1 cellular context compared by ENCODE assay signal in the genomic region with DNA sequence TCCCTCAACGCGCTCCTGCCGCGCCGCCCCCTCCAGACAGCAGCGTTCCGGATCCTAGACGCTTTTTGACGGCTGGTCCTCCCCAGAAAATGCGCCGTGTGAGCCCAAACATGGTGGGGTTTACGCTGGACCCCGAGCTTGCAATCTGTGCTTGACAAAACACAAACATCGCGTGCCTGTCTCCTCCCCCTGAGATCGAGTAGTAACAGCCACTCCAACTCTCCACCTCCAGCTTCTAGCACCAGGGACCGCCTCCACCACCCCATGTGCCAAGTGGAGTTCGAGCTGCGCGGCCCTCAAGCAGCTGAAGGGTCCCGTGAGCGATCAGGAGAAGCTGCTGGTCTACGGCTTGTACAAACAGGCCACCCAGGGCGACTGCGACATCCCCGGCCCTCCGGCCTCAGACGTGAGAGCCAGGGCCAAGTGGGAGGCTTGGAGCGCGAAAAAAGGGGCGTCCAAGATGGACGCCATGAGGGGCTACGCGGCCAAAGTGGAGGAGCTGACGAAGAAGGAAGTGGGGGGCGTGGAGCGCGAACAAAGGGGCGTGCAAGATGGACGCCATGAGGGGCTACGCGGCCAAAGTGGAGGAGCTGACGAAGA.
TF ChIP-seq lines count a peak whose summit lies in the region.

No MANE protein-coding gene starts in this region.

TF ChIP-seq in HEK293, 187 proteins besides CTCF, POLR2A, EP300 and RAD21 (continued from another document):
- TF ChIP-seq, protein P1, sequence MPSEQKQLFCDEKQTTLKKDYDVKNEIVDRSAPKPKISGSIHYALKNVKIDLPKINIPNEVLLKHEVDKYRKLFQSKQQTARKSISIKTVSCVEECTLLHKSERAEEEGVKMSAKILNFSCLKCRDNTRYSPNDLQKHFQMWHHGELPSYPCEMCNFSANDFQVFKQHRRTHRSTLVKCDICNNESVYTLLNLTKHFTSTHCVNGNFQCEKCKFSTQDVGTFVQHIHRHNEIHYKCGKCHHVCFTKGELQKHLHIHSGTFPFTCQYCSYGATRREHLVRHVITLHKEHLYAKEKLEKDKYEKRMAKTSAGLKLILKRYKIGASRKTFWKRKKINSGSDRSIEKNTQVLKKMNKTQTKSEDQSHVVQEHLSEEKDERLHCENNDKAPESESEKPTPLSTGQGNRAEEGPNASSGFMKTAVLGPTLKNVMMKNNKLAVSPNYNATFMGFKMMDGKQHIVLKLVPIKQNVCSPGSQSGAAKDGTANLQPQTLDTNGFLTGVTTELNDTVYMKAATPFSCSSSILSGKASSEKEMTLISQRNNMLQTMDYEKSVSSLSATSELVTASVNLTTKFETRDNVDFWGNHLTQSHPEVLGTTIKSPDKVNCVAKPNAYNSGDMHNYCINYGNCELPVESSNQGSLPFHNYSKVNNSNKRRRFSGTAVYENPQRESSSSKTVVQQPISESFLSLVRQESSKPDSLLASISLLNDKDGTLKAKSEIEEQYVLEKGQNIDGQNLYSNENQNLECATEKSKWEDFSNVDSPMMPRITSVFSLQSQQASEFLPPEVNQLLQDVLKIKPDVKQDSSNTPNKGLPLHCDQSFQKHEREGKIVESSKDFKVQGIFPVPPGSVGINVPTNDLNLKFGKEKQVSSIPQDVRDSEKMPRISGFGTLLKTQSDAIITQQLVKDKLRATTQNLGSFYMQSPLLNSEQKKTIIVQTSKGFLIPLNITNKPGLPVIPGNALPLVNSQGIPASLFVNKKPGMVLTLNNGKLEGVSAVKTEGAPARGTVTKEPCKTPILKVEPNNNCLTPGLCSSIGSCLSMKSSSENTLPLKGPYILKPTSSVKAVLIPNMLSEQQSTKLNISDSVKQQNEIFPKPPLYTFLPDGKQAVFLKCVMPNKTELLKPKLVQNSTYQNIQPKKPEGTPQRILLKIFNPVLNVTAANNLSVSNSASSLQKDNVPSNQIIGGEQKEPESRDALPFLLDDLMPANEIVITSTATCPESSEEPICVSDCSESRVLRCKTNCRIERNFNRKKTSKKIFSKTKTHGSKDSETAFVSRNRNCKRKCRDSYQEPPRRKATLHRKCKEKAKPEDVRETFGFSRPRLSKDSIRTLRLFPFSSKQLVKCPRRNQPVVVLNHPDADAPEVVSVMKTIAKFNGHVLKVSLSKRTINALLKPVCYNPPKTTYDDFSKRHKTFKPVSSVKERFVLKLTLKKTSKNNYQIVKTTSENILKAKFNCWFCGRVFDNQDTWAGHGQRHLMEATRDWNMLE (tag by site-specific recombination; conservative IDR thresholded peaks at IDR 0.05; ENCODE audit: low read depth), result no peak
- TF ChIP-seq ZNF175 (tag by site-specific recombination; IDR thresholded peaks at IDR 0.05) (no peak), SCRT1 (tag by site-specific recombination; IDR thresholded peaks at IDR 0.05; ENCODE audit: borderline replicate concordance) (no peak), ZNF221 (tag by site-specific recombination; IDR thresholded peaks at IDR 0.05; ENCODE audit: borderline replicate concordance) (no peak), ZNF366 (tag by site-specific recombination; conservative IDR thresholded peaks at IDR 0.05) (no peak; the same call in 1 of the 2 replicates)
- TF ChIP-seq, protein P2, sequence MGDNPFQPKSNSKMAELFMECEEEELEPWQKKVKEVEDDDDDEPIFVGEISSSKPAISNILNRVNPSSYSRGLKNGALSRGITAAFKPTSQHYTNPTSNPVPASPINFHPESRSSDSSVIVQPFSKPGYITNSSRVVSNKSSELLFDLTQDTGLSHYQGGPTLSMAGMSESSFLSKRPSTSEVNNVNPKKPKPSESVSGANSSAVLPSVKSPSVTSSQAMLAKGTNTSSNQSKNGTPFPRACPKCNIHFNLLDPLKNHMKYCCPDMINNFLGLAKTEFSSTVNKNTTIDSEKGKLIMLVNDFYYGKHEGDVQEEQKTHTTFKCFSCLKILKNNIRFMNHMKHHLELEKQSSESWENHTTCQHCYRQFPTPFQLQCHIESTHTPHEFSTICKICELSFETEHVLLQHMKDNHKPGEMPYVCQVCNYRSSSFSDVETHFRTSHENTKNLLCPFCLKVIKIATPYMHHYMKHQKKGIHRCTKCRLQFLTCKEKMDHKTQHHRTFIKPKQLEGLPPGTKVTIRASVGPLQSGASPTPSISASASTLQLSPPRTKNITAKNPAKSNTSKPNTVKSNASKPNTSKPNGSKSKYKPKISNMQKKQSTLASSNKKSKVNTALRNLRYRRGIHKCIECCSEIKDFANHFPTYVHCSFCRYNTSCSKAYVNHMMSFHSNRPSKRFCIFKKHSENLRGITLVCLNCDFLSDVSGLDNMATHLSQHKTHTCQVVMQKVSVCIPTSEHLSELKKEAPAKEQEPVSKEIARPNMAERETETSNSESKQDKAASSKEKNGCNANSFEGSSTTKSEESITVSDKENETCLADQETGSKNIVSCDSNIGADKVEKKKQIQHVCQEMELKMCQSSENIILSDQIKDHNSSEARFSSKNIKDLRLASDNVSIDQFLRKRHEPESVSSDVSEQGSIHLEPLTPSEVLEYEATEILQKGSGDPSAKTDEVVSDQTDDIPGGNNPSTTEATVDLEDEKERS (tag by site-specific recombination; IDR thresholded peaks at IDR 0.05), result no peak
- TF ChIP-seq, protein P3, sequence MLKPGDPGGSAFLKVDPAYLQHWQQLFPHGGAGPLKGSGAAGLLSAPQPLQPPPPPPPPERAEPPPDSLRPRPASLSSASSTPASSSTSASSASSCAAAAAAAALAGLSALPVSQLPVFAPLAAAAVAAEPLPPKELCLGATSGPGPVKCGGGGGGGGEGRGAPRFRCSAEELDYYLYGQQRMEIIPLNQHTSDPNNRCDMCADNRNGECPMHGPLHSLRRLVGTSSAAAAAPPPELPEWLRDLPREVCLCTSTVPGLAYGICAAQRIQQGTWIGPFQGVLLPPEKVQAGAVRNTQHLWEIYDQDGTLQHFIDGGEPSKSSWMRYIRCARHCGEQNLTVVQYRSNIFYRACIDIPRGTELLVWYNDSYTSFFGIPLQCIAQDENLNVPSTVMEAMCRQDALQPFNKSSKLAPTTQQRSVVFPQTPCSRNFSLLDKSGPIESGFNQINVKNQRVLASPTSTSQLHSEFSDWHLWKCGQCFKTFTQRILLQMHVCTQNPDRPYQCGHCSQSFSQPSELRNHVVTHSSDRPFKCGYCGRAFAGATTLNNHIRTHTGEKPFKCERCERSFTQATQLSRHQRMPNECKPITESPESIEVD (tag by site-specific recombination; IDR thresholded peaks at IDR 0.05), result no peak
